In genomic region chr7:22002731-22003130, GRCh38 we compare ENCODE assay signal across 13 cellular contexts. TPM values are rescaled to one million over a fixed set of nuclear protein-coding genes. Genes with fewer than 3 reads are reported as not detected.
DNase-seq lines count a peak whose midpoint lies in the region; ATAC-seq, FAIRE-seq and TF ChIP-seq lines count a peak whose summit lies in the region.
"Had no signal": no experiment of that assay in that cellular context is flagged by ENCODE, and none has a peak within 500 bp of the region (broad histone marks: within the 10 kb centered on the region; RNA-seq: fewer than 3 reads in every experiment).

No MANE protein-coding gene starts in this region.

- H3K4me1 ChIP-seq in GM23248 (ENCODE audit: insufficient read depth) (peaks cover 6% of the 10 kb centered on the region), keratinocyte (ENCODE audit: control insufficient read depth, extremely low read depth, insufficient read depth, low read length) (peaks cover 11% of the 10 kb centered on the region)
- no peaks in the 10 kb centered on the region for H3K4me1 ChIP-seq in naive thymus-derived CD4-positive, alpha-beta T cell (ENCODE audit: control insufficient read depth in 2 of 2, insufficient read depth in 2 of 2, low read length in 2 of 2)
- H3K4me1 ChIP-seq: BE2C had no signal

- H3K27ac ChIP-seq in GM23248 = no peak overlapping the region
- H3K27ac ChIP-seq in keratinocyte (ENCODE audit: control insufficient read depth, insufficient read depth, low read length) = no peak overlapping the region
- no peak overlapping the region for H3K27ac ChIP-seq in naive thymus-derived CD4-positive, alpha-beta T cell (ENCODE audit: low read depth, low read length)
- no peak overlapping the region for H3K27ac ChIP-seq in substantia nigra (ENCODE audit: low read depth, low read length, poor library complexity, severe bottlenecking)
- H3K27ac ChIP-seq: A549, C4-2B had no signal

- no peak overlapping the region for H3K4me3 Mint-ChIP-seq in naive thymus-derived CD4-positive, alpha-beta T cell
- H3K4me3 Mint-ChIP-seq: CD4-positive, alpha-beta memory T cell; H9 had no signal

- FAIRE-seq in keratinocyte (lab: Jason Lieb, UNC) = peak; percentile 76
- FAIRE-seq: A549 had no signal

- CTCF ChIA-PET in naive thymus-derived CD4-positive, alpha-beta T cell (lab: Charles Lee) = no interaction called here

- H3K9me2 ChIP-seq in GM23248 (ENCODE audit: insufficient read depth) = no peaks in the 10 kb centered on the region

- no peaks in the 10 kb centered on the region for H3K36me3 Mint-ChIP-seq in naive thymus-derived CD4-positive, alpha-beta T cell
- H3K36me3 Mint-ChIP-seq: CD4-positive, alpha-beta memory T cell had no signal

- peaks cover 0 to 7% (median 2%) of the 10 kb centered on the region in 7 donors for H3K4me1 Mint-ChIP-seq in naive thymus-derived CD4-positive, alpha-beta T cell

- in situ Hi-C loops in GM23248 (cut with MboI) = loop anchor here (10.0 to 25.0 kb wide), 2 partner anchors 738 to 1215 kb away; partner anchors contain the start of gene SP8

- no peaks in the 10 kb centered on the region for H3K9me3 Mint-ChIP-seq in naive thymus-derived CD4-positive, alpha-beta T cell
- H3K9me3 Mint-ChIP-seq: CD4-positive, alpha-beta memory T cell; H9 had no signal

- no peak for TF ChIP-seq CTCF in epithelial cell of esophagus (IDR thresholded peaks at IDR 0.05; ENCODE audit: insufficient read depth, low read depth, low read length, missing control alignments)
- TF ChIP-seq CTCF in keratinocyte (optimal IDR thresholded peaks at IDR 0.05 in 1 of 3, IDR thresholded peaks at IDR 0.05 in 1 of 3, conservative IDR thresholded peaks at IDR 0.05 in 1 of 3; ENCODE audit: extremely low read depth in 1 of 3, insufficient read depth in 2 of 3, low read length in 3 of 3) = no peak

- H3K4me3 ChIP-seq in GM23248 (no peak overlapping the region), epithelial cell of esophagus (ENCODE audit: low read length) (no peak overlapping the region), keratinocyte (ENCODE audit: control insufficient read depth in 2 of 3, extremely low read depth in 1 of 3, insufficient read depth in 2 of 3, low read depth in 1 of 3, low read length in 3 of 3) (no peak overlapping the region)
- no peak overlapping the region for H3K4me3 ChIP-seq in naive thymus-derived CD4-positive, alpha-beta T cell (ENCODE audit: low read length)
- H3K4me3 ChIP-seq: A549 had no signal

- intact Hi-C loops in naive thymus-derived CD4-positive, alpha-beta T cell (cut with micrococcal nuclease) = loop anchor here (5.0 to 10.0 kb wide), 8 partner anchors 105 to 1225 kb away; partner anchors contain the start of genes SP4 (in 1 of the 2) and SP8 (in 1 of the 2)

- POLR2A ChIA-PET in naive thymus-derived CD4-positive, alpha-beta T cell (lab: Charles Lee) = no interaction called here

- DNase-seq in EH (ENCODE audit: low read depth) (peak; percentile 5), GM23248 (no peak), epithelial cell of esophagus (ENCODE audit: low read depth) (peak; percentile 40), keratinocyte (ENCODE audit: low read depth, low spot score) (no peak), substantia nigra (lab: John Stamatoyannopoulos, UW) (no peak)
- no peak for DNase-seq in naive thymus-derived CD4-positive, alpha-beta T cell
- DNase-seq: BE2C; CD4-positive, alpha-beta memory T cell; GOT3; H9 had no signal

- H4K20me1 ChIP-seq in GM23248 (ENCODE audit: insufficient read depth) = no peaks in the 10 kb centered on the region
- no peaks in the 10 kb centered on the region for H4K20me1 ChIP-seq in keratinocyte (ENCODE audit: control insufficient read depth, extremely low read depth, insufficient read depth, low read length)

- no peak overlapping the region for H3K27ac Mint-ChIP-seq in naive thymus-derived CD4-positive, alpha-beta T cell
- H3K27ac Mint-ChIP-seq: CD4-positive, alpha-beta memory T cell; H9 had no signal

- H3F3A ChIP-seq in GM23248 (ENCODE audit: insufficient read depth) = no peaks in the 10 kb centered on the region

- no peak for ATAC-seq in naive thymus-derived CD4-positive, alpha-beta T cell
- ATAC-seq in GM18520 (IDR thresholded peaks at IDR 0.05; ENCODE audit: unreplicated experiment) = no peak
- ATAC-seq: A549 had no signal

- no peaks in the 10 kb centered on the region for H3K9me3 ChIP-seq in GM23248 (ENCODE audit: low read depth)
- no peaks in the 10 kb centered on the region for H3K9me3 ChIP-seq in keratinocyte (ENCODE audit: control insufficient read depth, low read depth, low read length)
- H3K9me3 ChIP-seq in naive thymus-derived CD4-positive, alpha-beta T cell (ENCODE audit: control insufficient read depth in 2 of 3, low read length in 3 of 3) = no peaks in the 10 kb centered on the region
- H3K9me3 ChIP-seq: A549, BE2C had no signal

- H3K27me3 Mint-ChIP-seq in naive thymus-derived CD4-positive, alpha-beta T cell = peaks cover 0 to 17% (median 9%) of the 10 kb centered on the region in 5 donors

- H3K4me2 ChIP-seq in GM23248 (ENCODE audit: unreplicated experiment) = no peak overlapping the region
- no peak overlapping the region for H3K4me2 ChIP-seq in keratinocyte (ENCODE audit: control insufficient read depth, extremely low read depth, insufficient read depth, low read depth, low read length)
- H3K4me2 ChIP-seq: A549 had no signal

- H3K79me2 ChIP-seq in GM23248 (ENCODE audit: insufficient read depth) (no peaks in the 10 kb centered on the region), keratinocyte (ENCODE audit: control insufficient read depth, insufficient read depth, low read length) (no peaks in the 10 kb centered on the region)

- H3K27me3 ChIP-seq in GM23248 (replicated peaks; ENCODE audit: insufficient read depth) (no peaks in the 10 kb centered on the region), keratinocyte (ENCODE audit: control insufficient read depth, extremely low read depth, insufficient read depth, low read length) (no peaks in the 10 kb centered on the region)
- no peaks in the 10 kb centered on the region for H3K27me3 ChIP-seq in naive thymus-derived CD4-positive, alpha-beta T cell (ENCODE audit: control insufficient read depth in 2 of 2, insufficient read depth in 2 of 2, low read length in 2 of 2)

- H2AFZ ChIP-seq in GM23248 (peak overlapping the region; percentile 18; the same call in 1 of the 2 replicates), keratinocyte (ENCODE audit: control insufficient read depth, low read length) (peak overlapping the region; percentile 59)

- no peaks in the 10 kb centered on the region for H3K36me3 ChIP-seq in GM23248 (ENCODE audit: low read depth)
- no peaks in the 10 kb centered on the region for H3K36me3 ChIP-seq in keratinocyte (ENCODE audit: control insufficient read depth in 2 of 2, extremely low read depth in 1 of 2, insufficient read depth in 2 of 2, low read length in 2 of 2)
- no peaks in the 10 kb centered on the region for H3K36me3 ChIP-seq in naive thymus-derived CD4-positive, alpha-beta T cell (ENCODE audit: control insufficient read depth in 2 of 3, insufficient read depth in 3 of 3, low read length in 3 of 3)
- H3K36me3 ChIP-seq: BE2C had no signal

- WGBS in GM23248 (ENCODE audit: low coverage in 1 of 2, low lambda C conversion rate in 2 of 2, missing lambda C conversion rate in 2 of 2), 2 experiments = 46 to 57% methylated on average over 1 of the region's 1 CpG

- no peaks in the 10 kb centered on the region for H3K9me1 ChIP-seq in keratinocyte (ENCODE audit: control insufficient read depth, extremely low read depth, insufficient read depth, low read length)

- dilution Hi-C loops in keratinocyte (cut with MboI; ENCODE audit: extremely low pct_ligation_motif_present, low sequenced_read_pairs) = no loop called here

- H3K9ac ChIP-seq in GM23248 (no peak overlapping the region), keratinocyte (ENCODE audit: control insufficient read depth, extremely low read depth, insufficient read depth, low read length) (no peak overlapping the region)

RNA-seq across cellular contexts. Expression of gene CDCA7L, which starts 57.0 kb away (rescaled TPM):
- 44.1 and 45.9 TPM in 2 replicates for total RNA-seq in GM23248 (2014; rRNA removed; shearing (Covaris generic))
- 44.0 and 44.1 TPM in 2 replicates for polyA plus RNA-seq in GM23248 (2016; fragmentation: Nextera tagmentation; extraction: Ambion mirVana)
- 11.8 to 31.8 TPM (median 30.0 TPM) in 3 replicates for polyA plus RNA-seq in keratinocyte
- polyA plus RNA-seq in keratinocyte (2011; ENCODE audit: low read depth) = 10.3 TPM
- 18.4 and 24.2 TPM in 2 replicates for polyA plus RNA-seq in keratinocyte (2011; cell fraction: cytosol; rRNA removed)
- 18.6 and 19.7 TPM in 2 replicates for polyA plus RNA-seq in keratinocyte (2011; cell fraction: nucleus; rRNA removed)
- polyA plus RNA-seq in keratinocyte (2012; ENCODE audit: low replicate concordance) = 5.9 and 22.2 TPM in 2 replicates
- polyA minus RNA-seq in keratinocyte = 12.9 to 66.0 TPM (median 44.4 TPM) in 3 replicates
- polyA minus RNA-seq in keratinocyte (2011; cell fraction: cytosol; rRNA and poly(A)+ RNA removed) = 19.2 TPM
- 11.8 and 19.8 TPM in 2 replicates for polyA minus RNA-seq in keratinocyte (2011; cell fraction: nucleus; rRNA and poly(A)+ RNA removed)
- total RNA-seq in naive thymus-derived CD4-positive, alpha-beta T cell = 10 to 100 TPM; 24.3 to 47.0 (median 41.0) TPM
- 10 to 100 TPM; 51.1 to 70.4 TPM for polyA plus RNA-seq in naive thymus-derived CD4-positive, alpha-beta T cell

Comparison
In these comparisons a context has a peak if more than half of its experiments do, and no peak if none do; other contexts are left out.
1. DNase-seq: peak in EH (single experiment) and epithelial cell of esophagus (single experiment); none in GM23248 (single experiment), keratinocyte (single experiment), naive thymus-derived CD4-positive, alpha-beta T cell (0 of 9) and substantia nigra (0 of 49).